Comparison of ENCODE assay signal across 1 cellular context in the genomic region with DNA sequence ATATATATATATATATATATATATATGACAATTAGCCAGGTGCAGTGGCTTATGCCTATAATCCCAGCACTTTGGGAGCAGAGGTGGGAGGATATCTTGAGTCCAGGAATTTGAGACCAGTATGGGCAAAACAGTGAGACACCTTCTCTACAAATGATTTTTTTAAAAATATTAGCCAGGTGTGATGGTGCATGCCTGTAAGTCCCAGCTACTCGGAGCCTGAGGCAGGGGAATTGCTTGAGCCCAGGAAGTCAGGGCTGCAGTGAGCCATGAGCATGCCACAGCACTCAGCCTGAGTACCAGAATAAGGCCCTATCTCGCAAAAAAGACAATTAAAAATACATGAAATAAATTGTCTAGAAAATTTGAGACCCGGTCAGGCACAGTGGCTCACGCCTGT.
TF ChIP-seq lines count a peak whose summit lies in the region.

No MANE protein-coding gene starts in this region.

TF ChIP-seq in K562, 482 proteins besides CTCF, POLR2A, EP300 and RAD21:
- TF ChIP-seq, protein P1, sequence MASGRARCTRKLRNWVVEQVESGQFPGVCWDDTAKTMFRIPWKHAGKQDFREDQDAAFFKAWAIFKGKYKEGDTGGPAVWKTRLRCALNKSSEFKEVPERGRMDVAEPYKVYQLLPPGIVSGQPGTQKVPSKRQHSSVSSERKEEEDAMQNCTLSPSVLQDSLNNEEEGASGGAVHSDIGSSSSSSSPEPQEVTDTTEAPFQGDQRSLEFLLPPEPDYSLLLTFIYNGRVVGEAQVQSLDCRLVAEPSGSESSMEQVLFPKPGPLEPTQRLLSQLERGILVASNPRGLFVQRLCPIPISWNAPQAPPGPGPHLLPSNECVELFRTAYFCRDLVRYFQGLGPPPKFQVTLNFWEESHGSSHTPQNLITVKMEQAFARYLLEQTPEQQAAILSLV (tag; IDR thresholded peaks at IDR 0.05), result no peak
- no peak for TF ChIP-seq ZNF76 (CRISPR knock-in tag; IDR thresholded peaks at IDR 0.05; ENCODE audit: borderline replicate concordance)
- TF ChIP-seq, protein P2, sequence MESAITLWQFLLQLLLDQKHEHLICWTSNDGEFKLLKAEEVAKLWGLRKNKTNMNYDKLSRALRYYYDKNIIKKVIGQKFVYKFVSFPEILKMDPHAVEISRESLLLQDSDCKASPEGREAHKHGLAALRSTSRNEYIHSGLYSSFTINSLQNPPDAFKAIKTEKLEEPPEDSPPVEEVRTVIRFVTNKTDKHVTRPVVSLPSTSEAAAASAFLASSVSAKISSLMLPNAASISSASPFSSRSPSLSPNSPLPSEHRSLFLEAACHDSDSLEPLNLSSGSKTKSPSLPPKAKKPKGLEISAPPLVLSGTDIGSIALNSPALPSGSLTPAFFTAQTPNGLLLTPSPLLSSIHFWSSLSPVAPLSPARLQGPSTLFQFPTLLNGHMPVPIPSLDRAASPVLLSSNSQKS (CRISPR knock-in tag; IDR thresholded peaks at IDR 0.05), result no peak
- TF ChIP-seq RFX7 (CRISPR knock-in tag; IDR thresholded peaks at IDR 0.05), result no peak
- TF ChIP-seq, protein P3, sequence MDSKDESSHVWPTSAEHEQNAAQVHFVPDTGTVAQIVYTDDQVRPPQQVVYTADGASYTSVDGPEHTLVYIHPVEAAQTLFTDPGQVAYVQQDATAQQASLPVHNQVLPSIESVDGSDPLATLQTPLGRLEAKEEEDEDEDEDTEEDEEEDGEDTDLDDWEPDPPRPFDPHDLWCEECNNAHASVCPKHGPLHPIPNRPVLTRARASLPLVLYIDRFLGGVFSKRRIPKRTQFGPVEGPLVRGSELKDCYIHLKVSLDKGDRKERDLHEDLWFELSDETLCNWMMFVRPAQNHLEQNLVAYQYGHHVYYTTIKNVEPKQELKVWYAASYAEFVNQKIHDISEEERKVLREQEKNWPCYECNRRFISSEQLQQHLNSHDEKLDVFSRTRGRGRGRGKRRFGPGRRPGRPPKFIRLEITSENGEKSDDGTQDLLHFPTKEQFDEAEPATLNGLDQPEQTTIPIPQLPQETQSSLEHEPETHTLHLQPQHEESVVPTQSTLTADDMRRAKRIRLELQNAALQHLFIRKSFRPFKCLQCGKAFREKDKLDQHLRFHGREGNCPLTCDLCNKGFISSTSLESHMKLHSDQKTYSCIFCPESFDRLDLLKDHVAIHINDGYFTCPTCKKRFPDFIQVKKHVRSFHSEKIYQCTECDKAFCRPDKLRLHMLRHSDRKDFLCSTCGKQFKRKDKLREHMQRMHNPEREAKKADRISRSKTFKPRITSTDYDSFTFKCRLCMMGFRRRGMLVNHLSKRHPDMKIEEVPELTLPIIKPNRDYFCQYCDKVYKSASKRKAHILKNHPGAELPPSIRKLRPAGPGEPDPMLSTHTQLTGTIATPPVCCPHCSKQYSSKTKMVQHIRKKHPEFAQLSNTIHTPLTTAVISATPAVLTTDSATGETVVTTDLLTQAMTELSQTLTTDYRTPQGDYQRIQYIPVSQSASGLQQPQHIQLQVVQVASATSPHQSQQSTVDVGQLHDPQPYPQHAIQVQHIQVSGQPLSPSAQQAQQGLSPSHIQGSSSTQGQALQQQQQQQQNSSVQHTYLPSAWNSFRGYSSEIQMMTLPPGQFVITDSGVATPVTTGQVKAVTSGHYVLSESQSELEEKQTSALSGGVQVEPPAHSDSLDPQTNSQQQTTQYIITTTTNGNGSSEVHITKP (IDR thresholded peaks at IDR 0.05; ENCODE audit: partially characterized antibody), result no peak
- TF ChIP-seq CCNT2 (IDR thresholded peaks at IDR 0.05; ENCODE audit: borderline replicate concordance, extremely low read depth, insufficient read length, low read depth, low read length), result no peak
- no peak for TF ChIP-seq SRF (CRISPR knock-in tag; IDR thresholded peaks at IDR 0.05)
